ENCODE assay signal across 16 cellular contexts in the genomic region with DNA sequence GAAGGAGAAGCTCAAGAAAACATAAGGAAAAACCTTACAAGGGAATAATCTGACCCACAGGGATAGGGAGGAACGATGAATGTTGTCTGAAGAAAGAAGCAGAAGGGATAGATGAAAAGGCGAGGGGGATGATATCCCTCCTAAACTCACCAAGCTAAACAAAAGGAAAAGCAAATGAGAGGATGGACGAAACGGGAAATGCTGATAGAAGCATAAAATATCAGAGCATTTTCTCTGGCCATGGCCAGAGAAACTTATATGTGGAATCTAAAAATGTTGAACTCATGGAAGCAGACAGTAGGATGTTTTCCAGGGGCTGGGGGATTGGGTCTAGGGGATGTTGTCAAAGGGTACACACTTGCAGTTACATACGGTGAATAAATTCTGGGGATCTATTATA.
"Had no signal": no experiment of that assay in that cellular context is flagged by ENCODE, and none has a peak within 500 bp of the region (broad histone marks: within the 10 kb centered on the region; RNA-seq: fewer than 3 reads in every experiment).

No MANE protein-coding gene starts in this region.

- H3K4me3 ChIP-seq: lung, tibial artery had no signal

- H3K4me1 ChIP-seq: parathyroid adenoma, tibial artery had no signal

- H3K79me2 ChIP-seq: parathyroid adenoma had no signal

- H2AFZ ChIP-seq: parathyroid adenoma had no signal

- H3K9ac ChIP-seq: parathyroid adenoma had no signal

- H3K36me3 ChIP-seq: stomach, tibial artery had no signal

- DNase-seq: dorsolateral prefrontal cortex; effector CD4-positive, alpha-beta T cell; kidney; natural killer cell; occipital lobe; stimulated activated CD4-positive, alpha-beta T cell treated with anti-CD3 and anti-CD28 coated beads, Interleukin-2, amount 100 ng/mL, for 24 hours; stimulated activated CD4-positive, alpha-beta T cell treated with anti-CD3 and anti-CD28 coated beads, Interleukin-4, amount 100 ng/mL, for 24 hours; stimulated activated naive CD4-positive, alpha-beta T cell treated with Interleukin-2 at 50 U/mL for 16 hours; stomach; tibial artery had no signal

- ATAC-seq: natural killer cell; sciatic nerve; stimulated activated effector memory CD8-positive, alpha-beta T cell treated with anti-CD3 and anti-CD28 coated beads, Interleukin-12 subunit alpha, Interleukin-12 subunit beta, amount 100 ng/mL, for 72 hours had no signal

- FAIRE-seq: colon, frontal cortex, kidney had no signal

- H3K27me3 ChIP-seq: stomach, tibial artery had no signal

- H3K27ac ChIP-seq: dorsolateral prefrontal cortex, parathyroid adenoma, stomach, tibial artery had no signal

- H3K9me3 ChIP-seq: stomach, tibial artery had no signal
